ENCODE assay signal across 22 cellular contexts in genomic region chr7:111147708-111148107, GRCh38.
DNase-seq lines count a peak whose midpoint lies in the region; ATAC-seq and TF ChIP-seq lines count a peak whose summit lies in the region.
"Had no signal": no experiment of that assay in that cellular context is flagged by ENCODE, and none has a peak within 500 bp of the region (broad histone marks: within the 10 kb centered on the region; RNA-seq: fewer than 3 reads in every experiment).

No MANE protein-coding gene starts in this region.

- no peaks in the 10 kb centered on the region for H3K27me3 ChIP-seq in OCI-LY3 (ENCODE audit: low read depth, low read length)
- H3K27me3 ChIP-seq: BE2C; BLaER1 treated with 17β-estradiol and CSF1 and Interleukin-3, amounts not matched to agents 10 nM and 100 nM had no signal

- no peak overlapping the region for H3K27ac ChIP-seq in OCI-LY3 (ENCODE audit: low read length)
- H3K27ac ChIP-seq in coronary artery: no peak overlapping the region
- H3K27ac ChIP-seq: 22Rv1; BLaER1 treated with 17β-estradiol and CSF1 and Interleukin-3, amounts not matched to agents 10 nM and 100 nM; GM23248 had no signal

- no peak overlapping the region for H3K4me3 ChIP-seq in OCI-LY3 (ENCODE audit: low read length)
- no peak overlapping the region for H3K4me3 ChIP-seq in coronary artery
- H3K4me3 ChIP-seq: BLaER1 treated with 17β-estradiol and CSF1 and Interleukin-3, amounts not matched to agents 10 nM and 100 nM; GM12878; GM23248 had no signal

- no peaks in the 10 kb centered on the region for H4K20me1 ChIP-seq in OCI-LY3 (ENCODE audit: insufficient read depth, low read length)
- H4K20me1 ChIP-seq: BLaER1 treated with 17β-estradiol and CSF1 and Interleukin-3, amounts not matched to agents 10 nM and 100 nM had no signal

- no peak overlapping the region for H3K9ac ChIP-seq in OCI-LY3 (ENCODE audit: low read length)
- H3K9ac ChIP-seq: BLaER1 treated with 17β-estradiol and CSF1 and Interleukin-3, amounts not matched to agents 10 nM and 100 nM; GM23248 had no signal

- ATAC-seq in GM18868 (IDR thresholded peaks at IDR 0.05; ENCODE audit: unreplicated experiment) (peak; percentile 34), GM21423 (IDR thresholded peaks at IDR 0.05; ENCODE audit: unreplicated experiment) (peak; percentile 21), HG03097 (IDR thresholded peaks at IDR 0.05; ENCODE audit: low FRiP score, unreplicated experiment) (peak; percentile 25), HG02973 (IDR thresholded peaks at IDR 0.05; ENCODE audit: unreplicated experiment) (no peak)
- ATAC-seq: GM12878 had no signal

- DNase-seq in AG08395 (ENCODE audit: low spot score) (no peak), coronary artery (ENCODE audit: low spot score) (no peak), OCI-M1 (lab: John Stamatoyannopoulos, UW) (no peak)
- DNase-seq: AML-193; BE2C; CD4-positive, alpha-beta T cell; CD8-positive, alpha-beta memory T cell; DMS 273 treated with DMSO at 0.1 percent for 48 hours; DMS79; EL; GDM1; GM23248; H7; HCEC 1CT had no signal

- H3K36me3 ChIP-seq in OCI-LY3 (replicated peaks; ENCODE audit: low read depth, low read length): no peaks in the 10 kb centered on the region
- H3K36me3 ChIP-seq: BE2C; BLaER1 treated with 17β-estradiol and CSF1 and Interleukin-3, amounts not matched to agents 10 nM and 100 nM had no signal

- H3K4me2 ChIP-seq in OCI-LY3 (ENCODE audit: low read length): peak overlapping the region; percentile 50
- H3K4me2 ChIP-seq: BLaER1 treated with 17β-estradiol and CSF1 and Interleukin-3, amounts not matched to agents 10 nM and 100 nM had no signal

- peaks cover 11% of the 10 kb centered on the region for H3K4me1 ChIP-seq in OCI-LY3 (ENCODE audit: low read length)

- TF ChIP-seq CTCF in OCI-LY3 (IDR thresholded peaks at IDR 0.05; ENCODE audit: low read depth, low read length) (no peak), coronary artery (IDR thresholded peaks at IDR 0.05) (no peak)

- no peaks in the 10 kb centered on the region for H3K79me2 ChIP-seq in OCI-LY3 (ENCODE audit: low read length)

- H3K9me3 ChIP-seq in OCI-LY3 (ENCODE audit: insufficient read depth, low read length): no peaks in the 10 kb centered on the region
- H3K9me3 ChIP-seq: BE2C; BLaER1 treated with 17β-estradiol and CSF1 and Interleukin-3, amounts not matched to agents 10 nM and 100 nM had no signal

- no peak overlapping the region for H2AFZ ChIP-seq in OCI-LY3 (ENCODE audit: low read depth, low read length)
- H2AFZ ChIP-seq: GM23248 had no signal
